Comparison of ENCODE assay signal across 36 cellular contexts in genomic region chr4:134862116-134862515, GRCh38.
DNase-seq lines count a peak whose midpoint lies in the region; ATAC-seq, FAIRE-seq and TF ChIP-seq lines count a peak whose summit lies in the region.
"Had no signal": no experiment of that assay in that cellular context is flagged by ENCODE, and none has a peak within 500 bp of the region (broad histone marks: within the 10 kb centered on the region; RNA-seq: fewer than 3 reads in every experiment).

No MANE protein-coding gene starts in this region.

- H3K4me1 ChIP-seq in RWPE2 (ENCODE audit: insufficient read depth, poor library complexity, severe bottlenecking) (no peaks in the 10 kb centered on the region), endothelial cell of umbilical vein (ENCODE audit: control insufficient read depth, extremely low read depth, insufficient read depth, low read length) (no peaks in the 10 kb centered on the region), HAP-1 (no peaks in the 10 kb centered on the region)
- H3K4me1 ChIP-seq: testis had no signal

- H2AFZ ChIP-seq in endothelial cell of umbilical vein (ENCODE audit: low read depth, low read length), result no peak overlapping the region
- H2AFZ ChIP-seq: GM23248 had no signal

- intact Hi-C loops in endothelial cell of umbilical vein (cut with micrococcal nuclease), result no loop called here

- DNase-seq in HCEC 1CT, result peak; percentile 38
- DNase-seq in RWPE2 (ENCODE audit: low spot score), result no peak
- no peak for DNase-seq in endothelial cell of umbilical vein (ENCODE audit: low read depth, low spot score)
- DNase-seq in urothelium cell line (ENCODE audit: low spot score), result peak; percentile 2
- DNase-seq in NCI-H1436 (lab: John Stamatoyannopoulos, UW), result no peak
- no peak for DNase-seq in T-cell
- DNase-seq in HAP-1 (ENCODE audit: low spot score in 2 of 2), result no peak
- DNase-seq: activated CD4-positive, alpha-beta T cell treated with anti-CD3 and anti-CD28 coated beads for 36 hours; dorsolateral prefrontal cortex; GF-D8; GM23248; hypothalamus; immature natural killer cell; KG1; left colon; mammary epithelial cell; mucosa of descending colon; NCI-H1417 treated with DMSO at 0.1 percent for 48 hours; NCI-H2081 treated with DMSO at 0.1 percent for 48 hours; NCI-H345; NCI-H69; nephron progenitor cell; ovary; SIG-M5; small intestine; stimulated activated naive CD8-positive, alpha-beta T cell treated with anti-CD3 and anti-CD28 coated beads, Interleukin-15, Interleukin-2, amounts not matched to agents 100 U/mL and 50 U/mL, for 24 hours; T1000; testis had no signal

- H3K27me3 Mint-ChIP-seq in T-cell, result no peaks in the 10 kb centered on the region
- H3K27me3 Mint-ChIP-seq: activated CD4-positive, alpha-beta T cell treated with anti-CD3 and anti-CD28 coated beads for 36 hours; activated T-helper 17 cell treated with anti-CD3 and anti-CD28 coated beads, Interleukin-2, amount 50 U/mL, for 72 hours; central memory CD8-positive, alpha-beta T cell had no signal

- H3K9me1 ChIP-seq in endothelial cell of umbilical vein (replicated peaks; ENCODE audit: control insufficient read depth, extremely low read depth, insufficient read depth, low read length), result no peaks in the 10 kb centered on the region

- no peaks in the 10 kb centered on the region for H3K36me3 Mint-ChIP-seq in T-cell
- H3K36me3 Mint-ChIP-seq: activated naive CD4-positive, alpha-beta T cell treated with anti-CD3 and anti-CD28 coated beads, Interleukin-2, amount 50 U/mL, for 72 hours; immature natural killer cell had no signal

- no peaks in the 10 kb centered on the region for H3K4me1 Mint-ChIP-seq in T-cell
- H3K4me1 Mint-ChIP-seq: activated CD4-positive, alpha-beta T cell treated with anti-CD3 and anti-CD28 coated beads for 36 hours; activated T-helper 17 cell treated with anti-CD3 and anti-CD28 coated beads, Interleukin-2, amount 50 U/mL, for 72 hours; central memory CD8-positive, alpha-beta T cell; immature natural killer cell; nephron progenitor cell had no signal

- no peak overlapping the region for H3K4me3 Mint-ChIP-seq in T-cell
- H3K4me3 Mint-ChIP-seq: activated CD4-positive, alpha-beta T cell treated with anti-CD3 and anti-CD28 coated beads for 36 hours; activated T-helper 17 cell treated with anti-CD3 and anti-CD28 coated beads, Interleukin-2, amount 50 U/mL, for 72 hours; central memory CD8-positive, alpha-beta T cell; immature natural killer cell; nephron progenitor cell had no signal

- H3K9ac ChIP-seq in endothelial cell of umbilical vein (replicated peaks; ENCODE audit: extremely low read depth, insufficient read depth, low read length), result no peak overlapping the region
- H3K9ac ChIP-seq: GM23248 had no signal

- FAIRE-seq in endothelial cell of umbilical vein (lab: Jason Lieb, UNC) (no peak), urothelium cell line (lab: Jason Lieb, UNC) (no peak)
- FAIRE-seq: GM19239 had no signal

- in situ Hi-C loops in HAP-1 (cut with MboI; ENCODE audit: low sequenced_read_pairs), result no loop called here

- H3K36me3 ChIP-seq in RWPE2 (ENCODE audit: low read depth) (no peaks in the 10 kb centered on the region), endothelial cell of umbilical vein (ENCODE audit: control insufficient read depth in 2 of 2, extremely low read depth in 1 of 2, insufficient read depth in 2 of 2, low read length in 2 of 2) (no peaks in the 10 kb centered on the region), HAP-1 (replicated peaks) (no peaks in the 10 kb centered on the region)
- H3K36me3 ChIP-seq: ovary had no signal

- H3K79me2 ChIP-seq in endothelial cell of umbilical vein (ENCODE audit: control insufficient read depth, insufficient read depth, low read length), result no peaks in the 10 kb centered on the region

- H3K27me3 ChIP-seq in RWPE2 (ENCODE audit: insufficient read depth, poor library complexity, severe bottlenecking) (no peaks in the 10 kb centered on the region), endothelial cell of umbilical vein (ENCODE audit: control insufficient read depth in 2 of 2, insufficient read depth in 2 of 2, low read length in 2 of 2) (no peaks in the 10 kb centered on the region), HAP-1 (ENCODE audit: low read depth) (no peaks in the 10 kb centered on the region)
- H3K27me3 ChIP-seq: dorsolateral prefrontal cortex, ovary, testis had no signal

- TF ChIP-seq CTCF in RWPE2 (IDR thresholded peaks at IDR 0.05; ENCODE audit: poor library complexity, severe bottlenecking) (no peak), endothelial cell of umbilical vein (IDR thresholded peaks at IDR 0.05; ENCODE audit: extremely low read depth in 1 of 2, insufficient read depth in 1 of 2, low read depth in 1 of 2, low read length in 2 of 2) (no peak)

- dilution Hi-C loops in endothelial cell of umbilical vein (cut with MboI; ENCODE audit: extremely low pct_ligation_motif_present, low sequenced_read_pairs), result no loop called here

- BruUV-seq in endothelial cell of umbilical vein (replicated peaks; lab: Mats Ljungman, UMichigan), result no TSS peak

- 0 out of 3 replicates have a peak, but pooled peaks have one; percentile 36 for ATAC-seq in RWPE2 (ENCODE audit: low read depth)
- no peak for ATAC-seq in T-cell (replicated peaks in 1 of 4)
- ATAC-seq in HG03460 (IDR thresholded peaks at IDR 0.05; ENCODE audit: unreplicated experiment), result no peak
- ATAC-seq: activated CD4-positive, alpha-beta T cell treated with anti-CD3 and anti-CD28 coated beads for 36 hours; activated naive CD4-positive, alpha-beta T cell treated with anti-CD3 and anti-CD28 coated beads, Interleukin-2, amount 50 U/mL, for 72 hours; activated T-helper 17 cell treated with anti-CD3 and anti-CD28 coated beads, Interleukin-2, amount 50 U/mL, for 72 hours; left colon; mucosa of descending colon; Panc1; stimulated activated naive CD8-positive, alpha-beta T cell treated with anti-CD3 and anti-CD28 coated beads, Interleukin-15, Interleukin-2, amounts not matched to agents 100 U/mL and 50 U/mL, for 24 hours had no signal

- H3K27ac ChIP-seq in RWPE2 (ENCODE audit: poor library complexity, severe bottlenecking) (no peak overlapping the region), endothelial cell of umbilical vein (ENCODE audit: insufficient read depth, low read depth, low read length) (no peak overlapping the region)
- H3K27ac ChIP-seq: C4-2B, dorsolateral prefrontal cortex, GM23248, ovary, testis, VCaP had no signal

- H3K4me3 ChIP-seq in RWPE2 (ENCODE audit: severe bottlenecking) (no peak overlapping the region), endothelial cell of umbilical vein (replicated peaks in 1 of 3; ENCODE audit: insufficient read depth in 1 of 3, low read depth in 1 of 3, low read length in 3 of 3) (no peak overlapping the region), HAP-1 (no peak overlapping the region)
- H3K4me3 ChIP-seq: dorsolateral prefrontal cortex, GM23248, mucosa of descending colon, ovary, testis had no signal

- H3K4me2 ChIP-seq in endothelial cell of umbilical vein (ENCODE audit: insufficient read depth, low read length), result no peak overlapping the region

- no peaks in the 10 kb centered on the region for H3K9me3 ChIP-seq in RWPE2 (ENCODE audit: severe bottlenecking)
- H3K9me3 ChIP-seq in endothelial cell of umbilical vein (replicated peaks; ENCODE audit: control insufficient read depth, insufficient read depth, low read length), result no peaks in the 10 kb centered on the region
- no peaks in the 10 kb centered on the region for H3K9me3 ChIP-seq in HAP-1
- H3K9me3 ChIP-seq: mucosa of descending colon, ovary, testis had no signal

- H3K9me3 Mint-ChIP-seq in T-cell, result peaks cover 8 to 29% (median 18%) of the 10 kb centered on the region in 3 donors
- H3K9me3 Mint-ChIP-seq: nephron progenitor cell had no signal

- H4K20me1 ChIP-seq in endothelial cell of umbilical vein (replicated peaks; ENCODE audit: control insufficient read depth, extremely low read depth, insufficient read depth, low read length), result no peaks in the 10 kb centered on the region

- POLR2A ChIA-PET in endothelial cell of umbilical vein (lab: Charles Lee) (no interaction called here), T-cell (lab: Charles Lee) (no interaction called here)

- CTCF ChIA-PET in endothelial cell of umbilical vein (lab: Charles Lee), result no interaction called here
- CTCF ChIA-PET in T-cell (lab: Charles Lee), result no interaction called here

- no peak for TF ChIP-seq POLR2A in endothelial cell of umbilical vein (IDR thresholded peaks at IDR 0.05; ENCODE audit: low read depth, low read length)

- H3K27ac Mint-ChIP-seq in T-cell, result no peak overlapping the region
- H3K27ac Mint-ChIP-seq: activated CD4-positive, alpha-beta T cell treated with anti-CD3 and anti-CD28 coated beads for 36 hours; activated naive CD4-positive, alpha-beta T cell treated with anti-CD3 and anti-CD28 coated beads, Interleukin-2, amount 50 U/mL, for 72 hours; activated T-helper 17 cell treated with anti-CD3 and anti-CD28 coated beads, Interleukin-2, amount 50 U/mL, for 72 hours; immature natural killer cell; nephron progenitor cell had no signal

TF ChIP-seq in endothelial cell of umbilical vein, 7 proteins besides CTCF, POLR2A, EP300 and RAD21:
- TF ChIP-seq FOS (IDR thresholded peaks at IDR 0.05; ENCODE audit: borderline replicate concordance, insufficient read depth, low read length) (peak; percentile 10), MYC (IDR thresholded peaks at IDR 0.05; ENCODE audit: low read depth, low read length) (no peak), JUN (IDR thresholded peaks at IDR 0.05; ENCODE audit: borderline replicate concordance, insufficient read depth, insufficient read length, low read depth) (no peak)

Comparison
In these comparisons a context has a peak if more than half of its experiments do, and no peak if none do; other contexts are left out.
1. DNase-seq: peak in HCEC 1CT (single experiment) and urothelium cell line (single experiment); none in RWPE2 (single experiment), endothelial cell of umbilical vein (single experiment), NCI-H1436 (single experiment), T-cell (0 of 34) and HAP-1 (0 of 2).